ENCODE assay signal across 1 cellular context in genomic region chr6:41602422-41602743, GRCh38.
TF ChIP-seq lines count a peak whose summit lies in the region.

No MANE protein-coding gene starts in this region.

TF ChIP-seq in HCT116, 20 proteins besides CTCF, POLR2A, EP300 and RAD21:
- TF ChIP-seq TCF7L2 (IDR thresholded peaks at IDR 0.05; ENCODE audit: borderline replicate concordance, extremely low read depth, insufficient read depth, insufficient read length) (no peak), CEBPB (IDR thresholded peaks at IDR 0.05; ENCODE audit: low read depth) (no peak), EZH2 (IDR thresholded peaks at IDR 0.05) (no peak), FOSL1 (IDR thresholded peaks at IDR 0.05; ENCODE audit: low read depth) (no peak), EGR1 (IDR thresholded peaks at IDR 0.05; ENCODE audit: low read depth) (no peak), MAX (IDR thresholded peaks at IDR 0.05) (no peak), REST (IDR thresholded peaks at IDR 0.05; ENCODE audit: low read depth) (no peak), EZH2phosphoT487 (IDR thresholded peaks at IDR 0.05; ENCODE audit: borderline replicate concordance) (no peak), ZFX (IDR thresholded peaks at IDR 0.05) (no peak), SRF (IDR thresholded peaks at IDR 0.05; ENCODE audit: low read depth) (no peak), ZNF274 (IDR thresholded peaks at IDR 0.05; ENCODE audit: low read depth, low read length) (no peak), YY1 (IDR thresholded peaks at IDR 0.05; ENCODE audit: extremely low read depth, insufficient replicate concordance, low read depth, low read length) (no peak), ATF3 (IDR thresholded peaks at IDR 0.05) (no peak)
